In genomic region chr2:26424211-26424610, GRCh38 we compare ENCODE assay signal across 32 cellular contexts. TPM values are rescaled to one million over a fixed set of nuclear protein-coding genes. Genes with fewer than 3 reads are reported as not detected.
"Had no signal": no experiment of that assay in that cellular context is flagged by ENCODE, and none has a peak within 500 bp of the region (broad histone marks: within the 10 kb centered on the region; RNA-seq: fewer than 3 reads in every experiment).

No MANE protein-coding gene starts in this region.

- H3K36me3 ChIP-seq: breast epithelium, cardiac muscle cell, colonic mucosa, esophagus squamous epithelium, gastroesophageal sphincter had no signal

- H3K27ac ChIP-seq: breast epithelium, cardiac muscle cell, colonic mucosa, epithelial cell of prostate, esophagus squamous epithelium, gastroesophageal sphincter had no signal

- ATAC-seq: activated CD4-positive, alpha-beta T cell treated with anti-CD3 and anti-CD28 coated beads for 36 hours; activated CD8-positive, alpha-beta T cell treated with anti-CD3 and anti-CD28 coated beads, Interleukin-2, amount 10 ng/mL, durations not matched to agents 7 days and 5 days; activated T-cell treated with anti-CD3 and anti-CD28 coated beads, Interleukin-2, amount 50 U/mL, for 4 hours; activated T-helper 17 cell treated with anti-CD3 and anti-CD28 coated beads, Interleukin-2, amount 50 U/mL, for 72 hours; gastroesophageal sphincter had no signal

- H3K27me3 ChIP-seq: breast epithelium, cardiac muscle cell, colonic mucosa, esophagus squamous epithelium, gastroesophageal sphincter had no signal

- FAIRE-seq: endometrium, endothelial cell of umbilical vein had no signal

- H3K4me3 ChIP-seq: breast epithelium, cardiac muscle cell, colonic mucosa, esophagus squamous epithelium, gastroesophageal sphincter had no signal

- H3K4me1 ChIP-seq: breast epithelium, colonic mucosa, esophagus squamous epithelium, gastroesophageal sphincter had no signal

- H3K9me3 ChIP-seq: breast epithelium, colonic mucosa, esophagus squamous epithelium, gastroesophageal sphincter had no signal

- DNase-seq: activated CD4-positive, alpha-beta memory T cell treated with anti-CD3 and anti-CD28 coated beads for 36 hours; activated CD4-positive, alpha-beta T cell treated with anti-CD3 and anti-CD28 coated beads for 36 hours; activated CD4-positive, alpha-beta T cell treated with anti-CD3 and anti-CD28 coated beads, Interleukin-2, amount 10 ng/mL, durations not matched to agents 24 days and 14 days; activated CD4-positive, CD25-positive, alpha-beta regulatory T cell; activated CD4-positive, CD25-positive, alpha-beta regulatory T cell treated with anti-CD3 and anti-CD28 coated beads, Interleukin-2, amount 50 U/mL, for 72 hours; activated CD8-positive, alpha-beta T cell treated with anti-CD3 and anti-CD28 coated beads, Interleukin-2, amount 10 ng/mL, durations not matched to agents 7 days and 5 days; activated effector memory CD4-positive, alpha-beta T cell treated with Interleukin-2 at 50 U/mL for 16 hours; activated gamma-delta T cell treated with Interleukin-2 at 50 U/mL for 16 hours; activated naive CD4-positive, alpha-beta T cell treated with anti-CD3 and anti-CD28 coated beads, Interleukin-2, amount 50 U/mL, for 16 hours; activated naive CD4-positive, alpha-beta T cell treated with Interleukin-2 at 50 U/mL for 16 hours; activated T-cell treated with anti-CD3 and anti-CD28 coated beads, Interleukin-2, amount 50 U/mL, for 4 hours; amniotic stem cell; anterior cingulate cortex; central memory CD4-positive, alpha-beta T cell; cerebellar nuclear complex; colonic mucosa; effector CD8-positive, alpha-beta T cell; esophagus squamous epithelium; foreskin melanocyte; T-helper 2 cell had no signal

RNA-seq across cellular contexts. Expression of gene DRC1, which starts 22.5 kb away (rescaled TPM):
- total RNA-seq: activated CD4-positive, alpha-beta memory T cell treated with anti-CD3 and anti-CD28 coated beads for 36 hours; activated CD4-positive, alpha-beta T cell treated with anti-CD3 and anti-CD28 coated beads for 36 hours; activated CD4-positive, alpha-beta T cell treated with anti-CD3 and anti-CD28 coated beads, Interleukin-2, amount 10 ng/mL, durations not matched to agents 24 days and 14 days; activated CD8-positive, alpha-beta T cell treated with anti-CD3 and anti-CD28 coated beads, Interleukin-2, amount 10 ng/mL, durations not matched to agents 7 days and 5 days; activated T-cell treated with anti-CD3 and anti-CD28 coated beads, Interleukin-2, amount 50 U/mL, for 4 hours; activated T-helper 17 cell treated with anti-CD3 and anti-CD28 coated beads, Interleukin-2, amount 50 U/mL, for 72 hours; breast epithelium; cardiac muscle cell; colonic mucosa; dermis microvascular lymphatic vessel endothelial cell; esophagus squamous epithelium; fibroblast of villous mesenchyme; glomerular endothelial cell; T-helper 1 cell treated with Interleukin-12 subunit alpha and Interleukin-12 subunit beta and Interleukin-4 antibody, amounts not matched to agents 30 ng/mL and 1 ng/mL, for 36 hours had no signal
- polyA plus RNA-seq: cardiac muscle cell, endothelial cell of umbilical vein had no signal

RNA-seq across cellular contexts. Expression of gene OTOF, which starts 53.7 kb away (rescaled TPM):
- total RNA-seq: cardiac muscle cell, colonic mucosa, fibroblast of lung had no signal
- polyA plus RNA-seq: cardiac muscle cell, fibroblast of lung had no signal
